1 cellular context compared by ENCODE assay signal in the genomic region with DNA sequence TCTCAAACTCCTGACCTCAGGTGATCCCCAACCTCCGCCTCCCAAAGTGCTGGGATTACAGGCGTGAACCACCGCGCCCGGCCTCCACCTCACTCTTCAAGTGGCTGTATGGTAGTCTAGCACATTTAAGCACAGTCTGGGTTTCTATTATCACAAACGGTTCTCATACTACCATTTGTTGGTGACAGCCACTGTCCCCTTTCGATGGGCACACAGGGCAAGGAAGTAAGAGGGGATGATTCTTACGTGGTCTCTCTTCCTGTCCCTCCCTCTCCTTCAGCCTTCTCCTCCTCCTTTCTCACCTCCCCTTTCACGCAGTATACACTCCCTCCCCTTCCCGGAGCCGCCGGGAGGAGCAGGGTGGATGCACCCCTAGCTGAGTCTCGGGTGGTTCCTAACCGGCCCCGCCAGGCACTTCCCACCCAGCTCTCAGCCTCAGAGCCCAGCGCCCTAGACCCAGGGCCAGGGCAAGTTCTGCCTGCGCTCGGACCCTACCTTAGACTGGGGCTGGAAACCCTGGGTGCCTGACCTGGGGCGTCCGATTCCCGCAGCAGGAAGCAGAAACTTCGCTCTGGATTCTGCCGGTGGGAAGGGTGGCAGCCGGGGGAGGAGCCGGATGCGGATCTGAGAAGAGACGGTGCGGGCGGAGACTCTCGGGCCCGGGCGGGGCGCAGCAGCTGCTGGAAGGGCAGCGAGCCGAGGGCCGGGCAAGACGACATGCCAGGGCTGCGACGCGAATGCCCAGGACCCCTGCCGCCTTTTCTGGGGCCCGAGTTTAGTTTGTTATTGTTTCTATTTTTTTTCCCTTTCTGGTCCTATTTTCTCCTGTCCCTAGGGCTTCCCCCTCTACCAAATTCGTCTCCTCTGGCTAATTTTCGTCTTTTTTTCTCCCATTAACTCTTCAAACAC.
TF ChIP-seq lines count a peak whose summit lies in the region.

A gene (minus strand): TSS at position 626 of the 909 bp plus-strand sequence. CDS start 5,062 bp downstream, outside the sequence.

TF ChIP-seq in HepG2, 621 proteins besides CTCF, POLR2A, EP300 and RAD21 (continued from another document and continues in another):
- TF ChIP-seq, protein P1, sequence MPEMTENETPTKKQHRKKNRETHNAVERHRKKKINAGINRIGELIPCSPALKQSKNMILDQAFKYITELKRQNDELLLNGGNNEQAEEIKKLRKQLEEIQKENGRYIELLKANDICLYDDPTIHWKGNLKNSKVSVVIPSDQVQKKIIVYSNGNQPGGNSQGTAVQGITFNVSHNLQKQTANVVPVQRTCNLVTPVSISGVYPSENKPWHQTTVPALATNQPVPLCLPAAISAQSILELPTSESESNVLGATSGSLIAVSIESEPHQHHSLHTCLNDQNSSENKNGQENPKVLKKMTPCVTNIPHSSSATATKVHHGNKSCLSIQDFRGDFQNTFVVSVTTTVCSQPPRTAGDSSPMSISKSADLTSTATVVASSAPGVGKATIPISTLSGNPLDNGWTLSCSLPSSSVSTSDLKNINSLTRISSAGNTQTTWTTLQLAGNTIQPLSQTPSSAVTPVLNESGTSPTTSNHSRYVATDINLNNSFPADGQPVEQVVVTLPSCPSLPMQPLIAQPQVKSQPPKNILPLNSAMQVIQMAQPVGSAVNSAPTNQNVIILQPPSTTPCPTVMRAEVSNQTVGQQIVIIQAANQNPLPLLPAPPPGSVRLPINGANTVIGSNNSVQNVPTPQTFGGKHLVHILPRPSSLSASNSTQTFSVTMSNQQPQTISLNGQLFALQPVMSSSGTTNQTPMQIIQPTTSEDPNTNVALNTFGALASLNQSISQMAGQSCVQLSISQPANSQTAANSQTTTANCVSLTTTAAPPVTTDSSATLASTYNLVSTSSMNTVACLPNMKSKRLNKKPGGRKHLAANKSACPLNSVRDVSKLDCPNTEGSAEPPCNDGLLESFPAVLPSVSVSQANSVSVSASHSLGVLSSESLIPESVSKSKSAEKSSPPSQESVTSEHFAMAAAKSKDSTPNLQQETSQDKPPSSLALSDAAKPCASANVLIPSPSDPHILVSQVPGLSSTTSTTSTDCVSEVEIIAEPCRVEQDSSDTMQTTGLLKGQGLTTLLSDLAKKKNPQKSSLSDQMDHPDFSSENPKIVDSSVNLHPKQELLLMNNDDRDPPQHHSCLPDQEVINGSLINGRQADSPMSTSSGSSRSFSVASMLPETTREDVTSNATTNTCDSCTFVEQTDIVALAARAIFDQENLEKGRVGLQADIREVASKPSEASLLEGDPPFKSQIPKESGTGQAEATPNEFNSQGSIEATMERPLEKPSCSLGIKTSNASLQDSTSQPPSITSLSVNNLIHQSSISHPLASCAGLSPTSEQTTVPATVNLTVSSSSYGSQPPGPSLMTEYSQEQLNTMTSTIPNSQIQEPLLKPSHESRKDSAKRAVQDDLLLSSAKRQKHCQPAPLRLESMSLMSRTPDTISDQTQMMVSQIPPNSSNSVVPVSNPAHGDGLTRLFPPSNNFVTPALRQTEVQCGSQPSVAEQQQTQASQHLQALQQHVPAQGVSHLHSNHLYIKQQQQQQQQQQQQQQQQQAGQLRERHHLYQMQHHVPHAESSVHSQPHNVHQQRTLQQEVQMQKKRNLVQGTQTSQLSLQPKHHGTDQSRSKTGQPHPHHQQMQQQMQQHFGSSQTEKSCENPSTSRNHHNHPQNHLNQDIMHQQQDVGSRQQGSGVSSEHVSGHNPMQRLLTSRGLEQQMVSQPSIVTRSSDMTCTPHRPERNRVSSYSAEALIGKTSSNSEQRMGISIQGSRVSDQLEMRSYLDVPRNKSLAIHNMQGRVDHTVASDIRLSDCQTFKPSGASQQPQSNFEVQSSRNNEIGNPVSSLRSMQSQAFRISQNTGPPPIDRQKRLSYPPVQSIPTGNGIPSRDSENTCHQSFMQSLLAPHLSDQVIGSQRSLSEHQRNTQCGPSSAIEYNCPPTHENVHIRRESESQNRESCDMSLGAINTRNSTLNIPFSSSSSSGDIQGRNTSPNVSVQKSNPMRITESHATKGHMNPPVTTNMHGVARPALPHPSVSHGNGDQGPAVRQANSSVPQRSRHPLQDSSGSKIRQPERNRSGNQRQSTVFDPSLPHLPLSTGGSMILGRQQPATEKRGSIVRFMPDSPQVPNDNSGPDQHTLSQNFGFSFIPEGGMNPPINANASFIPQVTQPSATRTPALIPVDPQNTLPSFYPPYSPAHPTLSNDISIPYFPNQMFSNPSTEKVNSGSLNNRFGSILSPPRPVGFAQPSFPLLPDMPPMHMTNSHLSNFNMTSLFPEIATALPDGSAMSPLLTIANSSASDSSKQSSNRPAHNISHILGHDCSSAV (CRISPR knock-in tag; IDR thresholded peaks at IDR 0.05; ENCODE audit: borderline replicate concordance): no peak
- TF ChIP-seq KDM4B (CRISPR knock-in tag; IDR thresholded peaks at IDR 0.05): no peak; the same call in 1 of the 2 replicates
- no peak for TF ChIP-seq SMARCE1 (IDR thresholded peaks at IDR 0.05; ENCODE audit: borderline replicate concordance)
- TF ChIP-seq ATRX (CRISPR knock-in tag; IDR thresholded peaks at IDR 0.05; ENCODE audit: borderline replicate concordance): no peak
- TF ChIP-seq ZNF572 (CRISPR knock-in tag; IDR thresholded peaks at IDR 0.05): no peak
- peak; percentile 33; the same call in 1 of the 2 replicates for TF ChIP-seq HDAC2 (CRISPR knock-in tag; IDR thresholded peaks at IDR 0.05)
- TF ChIP-seq ZBTB42 (CRISPR knock-in tag; IDR thresholded peaks at IDR 0.05): no peak
- peak; percentile 90 for TF ChIP-seq TAF1 (CRISPR knock-in tag; IDR thresholded peaks at IDR 0.05)
- TF ChIP-seq GPN1 (CRISPR knock-in tag; IDR thresholded peaks at IDR 0.05; ENCODE audit: borderline replicate concordance): no peak
- TF ChIP-seq, protein P2, sequence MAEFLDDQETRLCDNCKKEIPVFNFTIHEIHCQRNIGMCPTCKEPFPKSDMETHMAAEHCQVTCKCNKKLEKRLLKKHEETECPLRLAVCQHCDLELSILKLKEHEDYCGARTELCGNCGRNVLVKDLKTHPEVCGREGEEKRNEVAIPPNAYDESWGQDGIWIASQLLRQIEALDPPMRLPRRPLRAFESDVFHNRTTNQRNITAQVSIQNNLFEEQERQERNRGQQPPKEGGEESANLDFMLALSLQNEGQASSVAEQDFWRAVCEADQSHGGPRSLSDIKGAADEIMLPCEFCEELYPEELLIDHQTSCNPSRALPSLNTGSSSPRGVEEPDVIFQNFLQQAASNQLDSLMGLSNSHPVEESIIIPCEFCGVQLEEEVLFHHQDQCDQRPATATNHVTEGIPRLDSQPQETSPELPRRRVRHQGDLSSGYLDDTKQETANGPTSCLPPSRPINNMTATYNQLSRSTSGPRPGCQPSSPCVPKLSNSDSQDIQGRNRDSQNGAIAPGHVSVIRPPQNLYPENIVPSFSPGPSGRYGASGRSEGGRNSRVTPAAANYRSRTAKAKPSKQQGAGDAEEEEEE (CRISPR knock-in tag; IDR thresholded peaks at IDR 0.05; ENCODE audit: borderline replicate concordance): 0 out of 2 replicates have a peak, but pooled peaks have one; percentile 47
- TF ChIP-seq ZNF773 (CRISPR knock-in tag; IDR thresholded peaks at IDR 0.05; ENCODE audit: borderline replicate concordance): peak; percentile 64; the same call in 1 of the 2 replicates
- peak; percentile 87; the same call in 1 of the 2 replicates for TF ChIP-seq NKX3-1 (CRISPR knock-in tag; IDR thresholded peaks at IDR 0.05)
- TF ChIP-seq, protein P3, sequence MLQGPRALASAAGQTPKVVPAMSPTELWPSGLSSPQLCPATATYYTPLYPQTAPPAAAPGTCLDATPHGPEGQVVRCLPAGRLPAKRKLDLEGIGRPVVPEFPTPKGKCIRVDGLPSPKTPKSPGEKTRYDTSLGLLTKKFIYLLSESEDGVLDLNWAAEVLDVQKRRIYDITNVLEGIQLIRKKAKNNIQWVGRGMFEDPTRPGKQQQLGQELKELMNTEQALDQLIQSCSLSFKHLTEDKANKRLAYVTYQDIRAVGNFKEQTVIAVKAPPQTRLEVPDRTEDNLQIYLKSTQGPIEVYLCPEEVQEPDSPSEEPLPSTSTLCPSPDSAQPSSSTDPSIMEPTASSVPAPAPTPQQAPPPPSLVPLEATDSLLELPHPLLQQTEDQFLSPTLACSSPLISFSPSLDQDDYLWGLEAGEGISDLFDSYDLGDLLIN (CRISPR knock-in tag; IDR thresholded peaks at IDR 0.05; ENCODE audit: borderline replicate concordance): no peak
- no peak for TF ChIP-seq FOXK2 (IDR thresholded peaks at IDR 0.05)
- peak; percentile 49; the same call in 1 of the 2 replicates for TF ChIP-seq ZNF546 (CRISPR knock-in tag; conservative IDR thresholded peaks at IDR 0.05)
- 0 out of 2 replicates have a peak, but pooled peaks have one; percentile 22 for TF ChIP-seq KLF11 (CRISPR knock-in tag; IDR thresholded peaks at IDR 0.05)
- no peak for TF ChIP-seq HCFC1 (IDR thresholded peaks at IDR 0.05; ENCODE audit: low read depth, low read length)
- no peak for TF ChIP-seq ZNF720 (CRISPR knock-in tag; IDR thresholded peaks at IDR 0.05)
- TF ChIP-seq, protein P4, sequence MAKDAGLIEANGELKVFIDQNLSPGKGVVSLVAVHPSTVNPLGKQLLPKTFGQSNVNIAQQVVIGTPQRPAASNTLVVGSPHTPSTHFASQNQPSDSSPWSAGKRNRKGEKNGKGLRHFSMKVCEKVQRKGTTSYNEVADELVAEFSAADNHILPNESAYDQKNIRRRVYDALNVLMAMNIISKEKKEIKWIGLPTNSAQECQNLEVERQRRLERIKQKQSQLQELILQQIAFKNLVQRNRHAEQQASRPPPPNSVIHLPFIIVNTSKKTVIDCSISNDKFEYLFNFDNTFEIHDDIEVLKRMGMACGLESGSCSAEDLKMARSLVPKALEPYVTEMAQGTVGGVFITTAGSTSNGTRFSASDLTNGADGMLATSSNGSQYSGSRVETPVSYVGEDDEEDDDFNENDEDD (CRISPR knock-in tag; IDR thresholded peaks at IDR 0.05; ENCODE audit: borderline replicate concordance): no peak
- TF ChIP-seq ZNF143 (CRISPR knock-in tag; IDR thresholded peaks at IDR 0.05): 0 out of 2 replicates have a peak, but pooled peaks have one; percentile 22
- TF ChIP-seq RFX5 (IDR thresholded peaks at IDR 0.05; ENCODE audit: low read depth, low read length): no peak
- no peak for TF ChIP-seq ZNF460 (CRISPR knock-in tag; IDR thresholded peaks at IDR 0.05; ENCODE audit: borderline replicate concordance)
- TF ChIP-seq HOXA5 (CRISPR knock-in tag; IDR thresholded peaks at IDR 0.05): peak; percentile 78; the same call in 1 of the 2 replicates
- TF ChIP-seq, protein P5, sequence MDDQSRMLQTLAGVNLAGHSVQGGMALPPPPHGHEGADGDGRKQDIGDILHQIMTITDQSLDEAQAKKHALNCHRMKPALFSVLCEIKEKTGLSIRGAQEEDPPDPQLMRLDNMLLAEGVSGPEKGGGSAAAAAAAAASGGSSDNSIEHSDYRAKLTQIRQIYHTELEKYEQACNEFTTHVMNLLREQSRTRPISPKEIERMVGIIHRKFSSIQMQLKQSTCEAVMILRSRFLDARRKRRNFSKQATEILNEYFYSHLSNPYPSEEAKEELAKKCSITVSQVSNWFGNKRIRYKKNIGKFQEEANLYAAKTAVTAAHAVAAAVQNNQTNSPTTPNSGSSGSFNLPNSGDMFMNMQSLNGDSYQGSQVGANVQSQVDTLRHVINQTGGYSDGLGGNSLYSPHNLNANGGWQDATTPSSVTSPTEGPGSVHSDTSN (CRISPR knock-in tag; IDR thresholded peaks at IDR 0.05; ENCODE audit: borderline replicate concordance): peak; percentile 85; the same call in 1 of the 2 replicates
- TF ChIP-seq NFKB2 (CRISPR knock-in tag; IDR thresholded peaks at IDR 0.05; ENCODE audit: borderline replicate concordance): peak; percentile 95; the same call in 1 of the 2 replicates
- TF ChIP-seq, protein P6, sequence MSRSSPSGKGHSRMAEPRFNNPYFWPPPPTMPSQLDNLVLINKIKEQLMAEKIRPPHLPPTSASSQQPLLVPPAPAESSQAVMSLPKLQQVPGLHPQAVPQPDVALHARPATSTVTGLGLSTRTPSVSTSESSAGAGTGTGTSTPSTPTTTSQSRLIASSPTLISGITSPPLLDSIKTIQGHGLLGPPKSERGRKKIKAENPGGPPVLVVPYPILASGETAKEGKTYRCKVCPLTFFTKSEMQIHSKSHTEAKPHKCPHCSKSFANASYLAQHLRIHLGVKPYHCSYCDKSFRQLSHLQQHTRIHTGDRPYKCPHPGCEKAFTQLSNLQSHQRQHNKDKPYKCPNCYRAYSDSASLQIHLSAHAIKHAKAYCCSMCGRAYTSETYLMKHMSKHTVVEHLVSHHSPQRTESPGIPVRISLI (CRISPR knock-in tag; IDR thresholded peaks at IDR 0.05; ENCODE audit: borderline replicate concordance): no peak; the same call in 1 of the 2 replicates
- peak; percentile 74; the same call in 1 of the 2 replicates for TF ChIP-seq ZNF343 (CRISPR knock-in tag; IDR thresholded peaks at IDR 0.05)
- 0 out of 2 replicates have a peak, but pooled peaks have one; percentile 10 for TF ChIP-seq ZNF256 (CRISPR knock-in tag; conservative IDR thresholded peaks at IDR 0.05)
- no peak for TF ChIP-seq GTF3A (CRISPR knock-in tag; conservative IDR thresholded peaks at IDR 0.05)
- TF ChIP-seq, protein P7, sequence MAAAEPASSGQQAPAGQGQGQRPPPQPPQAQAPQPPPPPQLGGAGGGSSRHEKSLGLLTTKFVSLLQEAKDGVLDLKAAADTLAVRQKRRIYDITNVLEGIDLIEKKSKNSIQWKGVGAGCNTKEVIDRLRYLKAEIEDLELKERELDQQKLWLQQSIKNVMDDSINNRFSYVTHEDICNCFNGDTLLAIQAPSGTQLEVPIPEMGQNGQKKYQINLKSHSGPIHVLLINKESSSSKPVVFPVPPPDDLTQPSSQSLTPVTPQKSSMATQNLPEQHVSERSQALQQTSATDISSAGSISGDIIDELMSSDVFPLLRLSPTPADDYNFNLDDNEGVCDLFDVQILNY (CRISPR knock-in tag; conservative IDR thresholded peaks at IDR 0.05): 0 out of 2 replicates have a peak, but pooled peaks have one; percentile 20
- no peak for TF ChIP-seq RFX1 (IDR thresholded peaks at IDR 0.05)
- peak; percentile 58 for TF ChIP-seq AGO2 (optimal IDR thresholded peaks at IDR 0.05; ENCODE audit: low read depth, low read length)
- TF ChIP-seq ZNF496 (CRISPR knock-in tag; IDR thresholded peaks at IDR 0.05; ENCODE audit: insufficient replicate concordance): no peak
- no peak for TF ChIP-seq MTA3 (CRISPR knock-in tag; IDR thresholded peaks at IDR 0.05)
- peak; percentile 43; the same call in 1 of the 2 replicates for TF ChIP-seq IRF2 (CRISPR knock-in tag; IDR thresholded peaks at IDR 0.05)
- no peak for TF ChIP-seq ZNF713 (CRISPR knock-in tag; IDR thresholded peaks at IDR 0.05)
- peak; percentile 92 for TF ChIP-seq PHF8 (CRISPR knock-in tag; IDR thresholded peaks at IDR 0.05)
- TF ChIP-seq, protein P8, sequence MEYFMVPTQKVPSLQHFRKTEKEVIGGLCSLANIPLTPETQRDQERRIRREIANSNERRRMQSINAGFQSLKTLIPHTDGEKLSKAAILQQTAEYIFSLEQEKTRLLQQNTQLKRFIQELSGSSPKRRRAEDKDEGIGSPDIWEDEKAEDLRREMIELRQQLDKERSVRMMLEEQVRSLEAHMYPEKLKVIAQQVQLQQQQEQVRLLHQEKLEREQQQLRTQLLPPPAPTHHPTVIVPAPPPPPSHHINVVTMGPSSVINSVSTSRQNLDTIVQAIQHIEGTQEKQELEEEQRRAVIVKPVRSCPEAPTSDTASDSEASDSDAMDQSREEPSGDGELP (IDR thresholded peaks at IDR 0.05; ENCODE audit: borderline replicate concordance, low read depth): peak; percentile 87; the same call in 1 of the 2 replicates
- no peak for TF ChIP-seq ZNF17 (CRISPR knock-in tag; IDR thresholded peaks at IDR 0.05)
- peak; percentile 87; the same call in 1 of the 2 replicates for TF ChIP-seq ZNF724P (CRISPR knock-in tag; IDR thresholded peaks at IDR 0.05; ENCODE audit: borderline replicate concordance)
